In genomic region chr4:74056858-74057562, GRCh38 we compare ENCODE assay signal across 11 cellular contexts. TPM values are rescaled to one million over a fixed set of nuclear protein-coding genes. Genes with fewer than 3 reads are reported as not detected.
DNase-seq lines count a peak whose midpoint lies in the region; ATAC-seq and TF ChIP-seq lines count a peak whose summit lies in the region.
"Had no signal": no experiment of that assay in that cellular context is flagged by ENCODE, and none has a peak within 500 bp of the region (broad histone marks: within the 10 kb centered on the region; RNA-seq: fewer than 3 reads in every experiment).

No MANE protein-coding gene starts in this region.

- TF ChIP-seq CTCF in AG04449 (IDR thresholded peaks at IDR 0.05; ENCODE audit: insufficient read depth, low read length, missing control alignments) = no peak
- TF ChIP-seq CTCF in HCT116 (IDR thresholded peaks at IDR 0.05 in 2 of 3, conservative IDR thresholded peaks at IDR 0.05 in 1 of 3; ENCODE audit: borderline replicate concordance in 1 of 3, insufficient read depth in 1 of 3, low read depth in 2 of 3, low read length in 2 of 3) = no peak
- no peak for TF ChIP-seq CTCF in fibroblast of pulmonary artery (IDR thresholded peaks at IDR 0.05; ENCODE audit: low read length, missing control alignments)
- no peak for TF ChIP-seq CTCF in Peyer's patch (IDR thresholded peaks at IDR 0.05)

- POLR2A ChIA-PET in AG04449 (lab: Yijun Ruan, JAX) = interaction anchor here (0.6 to 1.2 kb wide), 3 partner anchors 18 to 800 kb away, joined by 3 read pairs; partner anchors contain the start of gene CXCL3
- POLR2A ChIA-PET in HCT116 (lab: Charles Lee) = interaction anchor here (1.2 to 2.4 kb wide), 3 partner anchors 12 to 52 kb away, joined by 6 to 7 read pairs (median 6); partner anchors contain the start of gene CXCL2

- H3K9me3 ChIP-seq in HCT116 (ENCODE audit: control insufficient read depth in 1 of 2, insufficient read depth in 1 of 2, low read depth in 1 of 2, low read length in 2 of 2) (no peaks in the 10 kb centered on the region), Peyer's patch (no peaks in the 10 kb centered on the region)

- CTCF ChIA-PET in AG04449 (lab: Yijun Ruan, JAX) (interaction anchor here (1.2 to 2.1 kb wide), 12 partner anchors 10 to 395 kb away, joined by 3 to 13 read pairs (median 4); partner anchors contain the start of genes CXCL2 and CXCL3), HCT116 (lab: Charles Lee) (interaction anchor here (1.2 to 1.9 kb wide), 3 partner anchors 12 to 77 kb away, joined by 3 to 7 read pairs (median 5); no protein-coding TSS in a partner anchor)

- H3K79me2 ChIP-seq in HCT116 (ENCODE audit: insufficient read depth, low read length) = no peaks in the 10 kb centered on the region

- H2AFZ ChIP-seq in HCT116 (ENCODE audit: low read depth, low read length, poor library complexity, severe bottlenecking) = peak overlapping the region; percentile 93

- DNase-seq in AG04449 (ENCODE audit: low read depth, low spot score) = peak; percentile 41
- peak; percentile 68 for DNase-seq in HCT116 (ENCODE audit: low read depth, low spot score)
- peak; percentile 70 for DNase-seq in SIG-M5 treated with dmso at 0.1 percent for 504 hours (lab: John Stamatoyannopoulos, UW; ENCODE audit: unreplicated experiment)
- peak; percentile 87 for DNase-seq in fibroblast of pulmonary artery (ENCODE audit: low read depth)
- no peak for DNase-seq in stimulated activated CD4-positive, alpha-beta T cell treated with anti-CD3 and anti-CD28 coated beads, Interleukin-2, amount 100 ng/mL, for 48 hours
- no peak for DNase-seq in Peyer's patch
- no peak for DNase-seq in mucosa of gallbladder (ENCODE audit: low spot score)
- DNase-seq: CD4-positive, alpha-beta memory T cell; islet precursor cell; NCI-H2171 treated with DMSO at 0.1 percent for 48 hours had no signal

- H3K9ac ChIP-seq in HCT116 (ENCODE audit: low read length) = 0 out of 2 replicates have a peak overlapping the region, but pooled peaks have one; percentile 12

- TF ChIP-seq RAD21 in HCT116 (IDR thresholded peaks at IDR 0.05; ENCODE audit: low read depth) = no peak

- no peaks in the 10 kb centered on the region for H4K20me1 ChIP-seq in HCT116 (ENCODE audit: insufficient read depth)

- peak overlapping the region; percentile 49 for H3K4me2 ChIP-seq in HCT116 (ENCODE audit: low read length)

- H3K27ac ChIP-seq in HCT116 (ENCODE audit: low read depth, low read length) (peak overlapping the region; percentile 19; the same call in 1 of the 2 replicates), Peyer's patch (no peak overlapping the region)

- TF ChIP-seq POLR2A in HCT116 (IDR thresholded peaks at IDR 0.05; ENCODE audit: borderline replicate concordance, extremely low read depth, insufficient read depth, insufficient read length) (no peak), Peyer's patch (IDR thresholded peaks at IDR 0.05) (no peak)

- H3K36me3 ChIP-seq in HCT116 (ENCODE audit: control insufficient read depth in 1 of 2, insufficient read depth in 2 of 2, low read length in 2 of 2) (no peaks in the 10 kb centered on the region), Peyer's patch (no peaks in the 10 kb centered on the region)

- H3K4me1 ChIP-seq in HCT116 (ENCODE audit: control insufficient read depth in 1 of 2, insufficient read depth in 2 of 2, low read length in 2 of 2) (peaks cover 8 to 15% of the 10 kb centered on the region in 2 experiments), Peyer's patch (no peaks in the 10 kb centered on the region)

- ATAC-seq in HCT116 = peak; percentile 63; the same call in 1 of the 2 replicates
- ATAC-seq in HG03439 (IDR thresholded peaks at IDR 0.05; ENCODE audit: unreplicated experiment) = no peak

- TSS peak; percentile 88 for BruUV-seq in HCT116 (replicated peaks; lab: Mats Ljungman, UMichigan)

- intact Hi-C loops in HCT116 (cut with micrococcal nuclease) = loop anchor here (2.0 to 5.0 kb wide), 2 partner anchors 40 to 52 kb away; partner anchors contain the start of gene CXCL2

- H3K27me3 ChIP-seq in HCT116 (ENCODE audit: insufficient read depth, low read length) (no peaks in the 10 kb centered on the region), Peyer's patch (no peaks in the 10 kb centered on the region)

- H3K4me3 ChIP-seq in AG04449 (ENCODE audit: low read depth, low read length) = no peak overlapping the region
- no peak overlapping the region for H3K4me3 ChIP-seq in HCT116 (replicated peaks in 1 of 2; ENCODE audit: low read depth in 1 of 2, low read length in 2 of 2)
- no peak overlapping the region for H3K4me3 ChIP-seq in fibroblast of pulmonary artery (replicated peaks; ENCODE audit: low read depth, low read length)
- no peak overlapping the region for H3K4me3 ChIP-seq in Peyer's patch

- H3K9me2 ChIP-seq in HCT116 (ENCODE audit: insufficient read depth) = no peaks in the 10 kb centered on the region

- RAD21 ChIA-PET in HCT116 (lab: Charles Lee; ENCODE audit: low non-redundant PET in 1 of 2, low total read pairs in 2 of 2, uncharacterized antibody in 2 of 2, unreplicated experiment in 2 of 2) = no interaction called here

TF ChIP-seq in HCT116, 20 proteins besides CTCF, POLR2A, EP300 and RAD21:
- TF ChIP-seq SRF (IDR thresholded peaks at IDR 0.05; ENCODE audit: low read depth) (peak; percentile 57; the same call in 1 of the 2 replicates), JUND (IDR thresholded peaks at IDR 0.05) (peak; percentile 76), POLR2AphosphoS5 (IDR thresholded peaks at IDR 0.05; ENCODE audit: low read depth, low read length) (no peak), SP1 (IDR thresholded peaks at IDR 0.05; ENCODE audit: low read depth) (peak; percentile 56), CBX3 (IDR thresholded peaks at IDR 0.05; ENCODE audit: low read depth) (peak; percentile 59; the same call in 1 of the 2 replicates), MAX (IDR thresholded peaks at IDR 0.05) (peak; percentile 42; the same call in 1 of the 2 replicates), SIN3A (IDR thresholded peaks at IDR 0.05; ENCODE audit: low read depth) (no peak), ZFX (IDR thresholded peaks at IDR 0.05) (no peak), FOSL1 (IDR thresholded peaks at IDR 0.05; ENCODE audit: low read depth) (peak; percentile 91), EZH2 (IDR thresholded peaks at IDR 0.05) (no peak), CEBPB (IDR thresholded peaks at IDR 0.05; ENCODE audit: low read depth) (peak; percentile 96), ATF3 (IDR thresholded peaks at IDR 0.05) (peak; percentile 70; the same call in 1 of the 2 replicates)

RNA-seq across cellular contexts. Expression of gene CXCL3, which starts 18.5 kb away (rescaled TPM):
- total RNA-seq in HCT116 (2021; ENCODE audit: unreplicated experiment) (1.9 TPM), Peyer's patch (1 to 10 TPM; 1.5 to 3.3 (median 2.2) TPM), mucosa of gallbladder (0.52 TPM)
- 1.7 and 1.9 TPM in 2 replicates for polyA plus RNA-seq in HCT116 (2012)
- total RNA-seq: CD4-positive, alpha-beta memory T cell had no signal
- polyA plus RNA-seq: CD4-positive, alpha-beta memory T cell had no signal

RNA-seq across cellular contexts. Expression of gene CXCL2, which starts 42.0 kb away (rescaled TPM):
- 1.8 TPM for total RNA-seq in HCT116 (2021; ENCODE audit: unreplicated experiment)
- 3.1 and 5.9 TPM in 2 replicates for polyA plus RNA-seq in HCT116 (2012)
- 10 to 100 TPM in 2 of 4 donors, 1 to 10 TPM in 2; 8.0 to 27.2 (median 9.9) TPM for total RNA-seq in Peyer's patch
- total RNA-seq in mucosa of gallbladder = 2.8 TPM
- polyA plus RNA-seq: CD4-positive, alpha-beta memory T cell had no signal

RNA-seq across cellular contexts. Expression of gene CXCL5, which starts 58.5 kb away (rescaled TPM):
- total RNA-seq in HCT116 (2021; ENCODE audit: unreplicated experiment) (not detected), Peyer's patch (not detected), mucosa of gallbladder (0.09 TPM)
- not detected in 2 replicates for polyA plus RNA-seq in HCT116 (2012)
- total RNA-seq: CD4-positive, alpha-beta memory T cell had no signal
- polyA plus RNA-seq: CD4-positive, alpha-beta memory T cell had no signal

Comparison
In these comparisons a context has a peak if more than half of its experiments do, and no peak if none do; other contexts are left out.
1. DNase-seq: peak in AG04449 (single experiment), HCT116 (single experiment), SIG-M5 treated with dmso at 0.1 percent for 504 hours (single experiment) and fibroblast of pulmonary artery (single experiment); none in stimulated activated CD4-positive, alpha-beta T cell treated with anti-CD3 and anti-CD28 coated beads, Interleukin-2, amount 100 ng/mL, for 48 hours (0 of 2), Peyer's patch (0 of 3) and mucosa of gallbladder (single experiment).